Comparison of ENCODE assay signal across 9 cellular contexts in genomic region chr6:36769676-36770499, GRCh38.
A peak's percentile ranks its signal among the peaks of the same experiment; 100 is the strongest.
DNase-seq lines count a peak whose midpoint lies in the region; ATAC-seq lines count a peak whose summit lies in the region.
"Had no signal": no experiment of that assay in that cellular context is flagged by ENCODE, and none has a peak within 500 bp of the region (broad histone marks: within the 10 kb centered on the region; RNA-seq: fewer than 3 reads in every experiment).

No MANE protein-coding gene starts in this region.

- peaks cover 58 to 88% (median 83%) of the 10 kb centered on the region in 10 experiments for H3K4me1 ChIP-seq in BLaER1 treated with 17β-estradiol and CSF1 and Interleukin-3, amounts not matched to agents 10 nM and 100 nM
- peaks cover 54% of the 10 kb centered on the region for H3K4me1 ChIP-seq in Karpas-422 (ENCODE audit: low read length)

- no peaks in the 10 kb centered on the region for H3K9me2 ChIP-seq in Karpas-422 (replicated peaks; ENCODE audit: insufficient read depth, low read length)

- H3K4me3 ChIP-seq in BLaER1 treated with 17β-estradiol and CSF1 and Interleukin-3, amounts not matched to agents 10 nM and 100 nM = peak overlapping the region in 6 of 10 experiments; percentile 1 to 28 (median 14); a peak in 6 of 20 replicates
- H3K4me3 ChIP-seq in Karpas-422 (ENCODE audit: low read length) = peak overlapping the region; percentile 53; the same call in 1 of the 2 replicates

- H3K36me3 Mint-ChIP-seq in activated T-helper 17 cell treated with anti-CD3 and anti-CD28 coated beads, Interleukin-2, amount 50 U/mL, for 72 hours (ENCODE audit: low read depth) = no peaks in the 10 kb centered on the region
- no peaks in the 10 kb centered on the region for H3K36me3 Mint-ChIP-seq in immature natural killer cell

- peak overlapping the region in 5 of 11 experiments; percentile 24 to 40 (median 28); a peak in 5 of 22 replicates for H3K9ac ChIP-seq in BLaER1 treated with 17β-estradiol and CSF1 and Interleukin-3, amounts not matched to agents 10 nM and 100 nM
- H3K9ac ChIP-seq in Karpas-422 (ENCODE audit: low read length) = peak overlapping the region; percentile 40

- H3K9me3 Mint-ChIP-seq in activated T-helper 17 cell treated with anti-CD3 and anti-CD28 coated beads, Interleukin-2, amount 50 U/mL, for 72 hours = no peaks in the 10 kb centered on the region
- no peaks in the 10 kb centered on the region for H3K9me3 Mint-ChIP-seq in immature natural killer cell

- H2AFZ ChIP-seq in Karpas-422 (ENCODE audit: low read length) = 0 out of 2 replicates have a peak overlapping the region, but pooled peaks have one; percentile 52

- H3K27ac Mint-ChIP-seq in activated T-helper 17 cell treated with anti-CD3 and anti-CD28 coated beads, Interleukin-2, amount 50 U/mL, for 72 hours = peak overlapping the region; percentile 80
- H3K27ac Mint-ChIP-seq in immature natural killer cell = peak overlapping the region; percentile 51 to 94 (median 86)

- peaks cover 0 to 31% (median 8%) of the 10 kb centered on the region in 11 experiments; a peak in 8 of 22 replicates for H4K20me1 ChIP-seq in BLaER1 treated with 17β-estradiol and CSF1 and Interleukin-3, amounts not matched to agents 10 nM and 100 nM
- H4K20me1 ChIP-seq in Karpas-422 (ENCODE audit: insufficient read depth, low read depth, low read length) = 0 out of 2 replicates have a peak, but pooled peaks cover 3% of the 10 kb centered on the region

- H3K27me3 Mint-ChIP-seq in activated T-helper 17 cell treated with anti-CD3 and anti-CD28 coated beads, Interleukin-2, amount 50 U/mL, for 72 hours = no peaks in the 10 kb centered on the region
- peaks cover 0 to 6% (median 2%) of the 10 kb centered on the region in 3 donors for H3K27me3 Mint-ChIP-seq in immature natural killer cell (ENCODE audit: low read depth in 3 of 3)

- DNase-seq in Karpas-422 = peak; percentile 83
- DNase-seq in immature natural killer cell = peak in 2 of 3 donors; percentile 20 to 27
- no peak for DNase-seq in cortex of kidney (lab: John Stamatoyannopoulos, UW)
- DNase-seq in NCI-H510A (lab: John Stamatoyannopoulos, UW) = no peak
- DNase-seq: NCI-H1436 treated with DMSO at 0.1 percent for 48 hours had no signal

- no peaks in the 10 kb centered on the region for H3K9me3 ChIP-seq in BLaER1 treated with 17β-estradiol and CSF1 and Interleukin-3, amounts not matched to agents 10 nM and 100 nM (replicated peaks in 1 of 11)
- no peaks in the 10 kb centered on the region for H3K9me3 ChIP-seq in Karpas-422 (ENCODE audit: low read length)

- H3K4me2 ChIP-seq in BLaER1 treated with 17β-estradiol and CSF1 and Interleukin-3, amounts not matched to agents 10 nM and 100 nM = peak overlapping the region; percentile 71 to 98 (median 94)
- H3K4me2 ChIP-seq in Karpas-422 (ENCODE audit: low read depth, low read length, poor library complexity, severe bottlenecking) = peak overlapping the region; percentile 69

- H3K4me3 Mint-ChIP-seq in activated T-helper 17 cell treated with anti-CD3 and anti-CD28 coated beads, Interleukin-2, amount 50 U/mL, for 72 hours = peak overlapping the region; percentile 75
- H3K4me3 Mint-ChIP-seq in immature natural killer cell = peak overlapping the region; percentile 46 to 78 (median 69)

- peak; percentile 70 for ATAC-seq in activated T-helper 17 cell treated with anti-CD3 and anti-CD28 coated beads, Interleukin-2, amount 50 U/mL, for 72 hours (replicated peaks)
- no peak for ATAC-seq in HG02759 (IDR thresholded peaks at IDR 0.05; ENCODE audit: unreplicated experiment)
- ATAC-seq in HG03439 (IDR thresholded peaks at IDR 0.05; ENCODE audit: unreplicated experiment) = no peak

- H3K27ac ChIP-seq in BLaER1 treated with 17β-estradiol and CSF1 and Interleukin-3, amounts not matched to agents 10 nM and 100 nM = peak overlapping the region in 3 of 11 experiments; percentile 2 to 31 (median 17); a peak in 5 of 22 replicates
- H3K27ac ChIP-seq in Karpas-422 (ENCODE audit: low read length) = peak overlapping the region; percentile 45

- H3K79me2 ChIP-seq in Karpas-422 (ENCODE audit: low read length) = no peaks in the 10 kb centered on the region

- peaks cover 29% of the 10 kb centered on the region for H3K4me1 Mint-ChIP-seq in activated T-helper 17 cell treated with anti-CD3 and anti-CD28 coated beads, Interleukin-2, amount 50 U/mL, for 72 hours
- H3K4me1 Mint-ChIP-seq in immature natural killer cell = peaks cover 43 to 48% of the 10 kb centered on the region in 2 donors

- peaks cover 0 to 30% (median 7%) of the 10 kb centered on the region in 11 experiments; a peak in 15 of 22 replicates for H3K27me3 ChIP-seq in BLaER1 treated with 17β-estradiol and CSF1 and Interleukin-3, amounts not matched to agents 10 nM and 100 nM
- H3K27me3 ChIP-seq in Karpas-422 (ENCODE audit: low read length) = no peaks in the 10 kb centered on the region

- no peaks in the 10 kb centered on the region for H3K36me3 ChIP-seq in BLaER1 treated with 17β-estradiol and CSF1 and Interleukin-3, amounts not matched to agents 10 nM and 100 nM
- no peaks in the 10 kb centered on the region for H3K36me3 ChIP-seq in Karpas-422 (ENCODE audit: insufficient read depth, low read length)

Comparison
In these comparisons a context has a peak if more than half of its experiments do, and no peak if none do; other contexts are left out.
1. DNase-seq: peak in Karpas-422 (single experiment) and immature natural killer cell (2 of 3); none in cortex of kidney (single experiment) and NCI-H510A (single experiment).